8 cellular contexts compared by ENCODE assay signal in genomic region chr11:122882809-122883681, GRCh38. TPM values are rescaled to one million over a fixed set of nuclear protein-coding genes. Genes with fewer than 3 reads are reported as not detected.
DNase-seq lines count a peak whose midpoint lies in the region; ATAC-seq and TF ChIP-seq lines count a peak whose summit lies in the region.

No MANE protein-coding gene starts in this region.

- H3K27ac ChIP-seq in AG04450 (ENCODE audit: low read depth, low read length) (peak overlapping the region; percentile 52), lung (ENCODE audit: low read depth in 1 of 2, low read length in 1 of 2) (peak overlapping the region in 1 of 2 donors; percentile 97)

- peaks cover 28% of the 10 kb centered on the region for H3K27me3 ChIP-seq in AG04450 (ENCODE audit: control insufficient read depth, insufficient read depth, low read length)
- H3K27me3 ChIP-seq in lung (ENCODE audit: control insufficient read depth, insufficient read depth), result no peaks in the 10 kb centered on the region

- CTCF ChIA-PET in AG04450 (lab: Charles Lee), result interaction anchor here (1.2 to 1.7 kb wide), 5 partner anchors 20 to 171 kb away, joined by 4 to 8 read pairs (median 5); no protein-coding TSS in a partner anchor

- DNase-seq in AG04450 (ENCODE audit: low read depth, low spot score) (no peak), NCI-H1417 (lab: John Stamatoyannopoulos, UW) (peak; percentile 26 to 85 (median 81)), lung (ENCODE audit: low spot score) (peak; percentile 59)
- peak; percentile 23 to 32 for DNase-seq in activated CD4-positive, alpha-beta T cell treated with anti-CD3 and anti-CD28 coated beads, Interleukin-2, amount 50 U/mL, for 4 hours
- peak; percentile 48 for DNase-seq in effector CD8-positive, alpha-beta T cell (lab: John Stamatoyannopoulos, UW)
- peak; percentile 13 to 26 (median 22) for DNase-seq in stimulated activated CD4-positive, alpha-beta T cell treated with anti-CD3 and anti-CD28 coated beads, TNF-alpha, amount 100 ng/mL, for 4 hours (ENCODE audit: low read depth in 3 of 3)

- POLR2A ChIA-PET in AG04450 (lab: Yijun Ruan, JAX), result interaction anchor here (0.7 to 1.0 kb wide), 2 partner anchors 185 to 317 kb away, joined by 3 to 5 read pairs; no protein-coding TSS in a partner anchor

- H3K4me3 ChIP-seq in AG04450 (ENCODE audit: low read depth, low read length) (peak overlapping the region; percentile 61), lung (peak overlapping the region; percentile 64)

- 1% methylated on average over 66 to 68 of the region's 68 CpGs for WGBS in lung, 2 donors

- H3K4me1 ChIP-seq in lung (ENCODE audit: control insufficient read depth in 2 of 2, insufficient read depth in 2 of 2, low read length in 2 of 2), result no peaks in the 10 kb centered on the region

- TF ChIP-seq CTCF in AG04450 (IDR thresholded peaks at IDR 0.05; ENCODE audit: low read depth, low read length) (no peak), lung (IDR thresholded peaks at IDR 0.05; ENCODE audit: control extremely low read depth, extremely low read depth) (no peak)

- ATAC-seq in GM19438 (IDR thresholded peaks at IDR 0.05; ENCODE audit: low read depth, unreplicated experiment), result peak; percentile 55
- ATAC-seq in lung (ENCODE audit: insufficient read depth, low FRiP score), result peak; percentile 76
- no peak for ATAC-seq in HG03457 (IDR thresholded peaks at IDR 0.05; ENCODE audit: unreplicated experiment)

- H3K9me3 ChIP-seq in AG04450 (ENCODE audit: control insufficient read depth, insufficient read depth, low read length) (no peaks in the 10 kb centered on the region), lung (ENCODE audit: control insufficient read depth in 2 of 2, insufficient read depth in 1 of 2, low read length in 1 of 2) (no peaks in the 10 kb centered on the region)

- peaks cover 0 to 2% of the 10 kb centered on the region in 2 donors for H3K36me3 ChIP-seq in lung (ENCODE audit: control insufficient read depth in 2 of 2, insufficient read depth in 2 of 2, low read length in 2 of 2)

RNA-seq across cellular contexts. Expression of gene JHY, which starts 0.5 kb away (rescaled TPM):
- polyA plus RNA-seq in AG04450 (2011; rRNA removed) (0.82 and 1.4 TPM in 2 replicates), lung (1 to 10 TPM; 2.4 to 3.7 TPM)
- 0.51 and 0.87 TPM in 2 replicates for polyA minus RNA-seq in AG04450 (2011; rRNA and poly(A)+ RNA removed)
- total RNA-seq in lung, result 10 to 100 TPM; 10.8 to 11.0 TPM

RNA-seq across cellular contexts. Expression of gene CRTAM, which starts 44.7 kb away (rescaled TPM):
- polyA plus RNA-seq in AG04450 (2011; rRNA removed) (not detected in 2 replicates), lung (1 to 10 TPM; 2.4 to 2.8 TPM)
- not detected in 2 replicates for polyA minus RNA-seq in AG04450 (2011; rRNA and poly(A)+ RNA removed)
- total RNA-seq in lung, result 1 to 10 TPM in 1 of 2 donors, under 1 TPM in 1; 0.28 to 1.7 TPM
